ENCODE assay signal across 2 cellular contexts in the genomic region with DNA sequence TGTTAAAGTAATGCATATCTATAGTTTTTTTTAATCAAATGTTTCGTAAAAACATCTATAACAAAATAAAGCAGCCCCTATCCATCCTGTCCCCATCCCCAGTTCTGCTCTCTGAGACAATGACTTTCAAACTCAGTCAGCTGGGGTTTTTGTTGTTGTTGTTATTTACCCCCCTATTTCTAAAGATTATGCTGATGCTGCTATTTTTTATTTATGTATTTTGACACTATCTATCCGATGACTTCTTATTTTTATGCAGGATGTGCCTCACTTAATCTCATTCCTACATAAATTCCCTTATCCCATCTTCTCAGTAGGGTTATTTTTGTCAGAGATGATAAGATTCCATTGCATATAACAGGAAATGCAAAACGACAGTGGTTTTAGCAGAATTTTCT.
TF ChIP-seq lines count a peak whose summit lies in the region.

No MANE protein-coding gene starts in this region.

TF ChIP-seq in HepG2, 621 proteins besides CTCF, POLR2A, EP300 and RAD21:
- TF ChIP-seq ZMYM4 (CRISPR knock-in tag; IDR thresholded peaks at IDR 0.05) (no peak), TGIF2 (CRISPR knock-in tag; IDR thresholded peaks at IDR 0.05) (no peak), MAFK (conservative IDR thresholded peaks at IDR 0.05 in 1 of 2, IDR thresholded peaks at IDR 0.05 in 1 of 2; ENCODE audit: low read length in 2 of 2) (peak; percentile 85 to 93), ZNF510 (CRISPR knock-in tag; IDR thresholded peaks at IDR 0.05; ENCODE audit: low read depth) (no peak), SUZ12 (IDR thresholded peaks at IDR 0.05; ENCODE audit: low read depth, low read length) (no peak), SAFB2 (CRISPR knock-in tag; IDR thresholded peaks at IDR 0.05; ENCODE audit: borderline replicate concordance, low read depth) (no peak), XRCC5 (optimal IDR thresholded peaks at IDR 0.05; ENCODE audit: low read length) (no peak), MAFF (IDR thresholded peaks at IDR 0.05; ENCODE audit: low read depth, low read length) (peak; percentile 90), ASH2L (IDR thresholded peaks at IDR 0.05; ENCODE audit: insufficient read length, low read depth, low read length) (no peak), MED8 (CRISPR knock-in tag; IDR thresholded peaks at IDR 0.05; ENCODE audit: insufficient replicate concordance) (no peak), HNRNPK (IDR thresholded peaks at IDR 0.05; ENCODE audit: low read depth, low read length, poor library complexity, severe bottlenecking) (peak; percentile 29)
- TF ChIP-seq, protein P1, sequence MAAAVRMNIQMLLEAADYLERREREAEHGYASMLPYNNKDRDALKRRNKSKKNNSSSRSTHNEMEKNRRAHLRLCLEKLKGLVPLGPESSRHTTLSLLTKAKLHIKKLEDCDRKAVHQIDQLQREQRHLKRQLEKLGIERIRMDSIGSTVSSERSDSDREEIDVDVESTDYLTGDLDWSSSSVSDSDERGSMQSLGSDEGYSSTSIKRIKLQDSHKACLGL (CRISPR knock-in tag; IDR thresholded peaks at IDR 0.05) = no peak
- TF ChIP-seq, protein P2, sequence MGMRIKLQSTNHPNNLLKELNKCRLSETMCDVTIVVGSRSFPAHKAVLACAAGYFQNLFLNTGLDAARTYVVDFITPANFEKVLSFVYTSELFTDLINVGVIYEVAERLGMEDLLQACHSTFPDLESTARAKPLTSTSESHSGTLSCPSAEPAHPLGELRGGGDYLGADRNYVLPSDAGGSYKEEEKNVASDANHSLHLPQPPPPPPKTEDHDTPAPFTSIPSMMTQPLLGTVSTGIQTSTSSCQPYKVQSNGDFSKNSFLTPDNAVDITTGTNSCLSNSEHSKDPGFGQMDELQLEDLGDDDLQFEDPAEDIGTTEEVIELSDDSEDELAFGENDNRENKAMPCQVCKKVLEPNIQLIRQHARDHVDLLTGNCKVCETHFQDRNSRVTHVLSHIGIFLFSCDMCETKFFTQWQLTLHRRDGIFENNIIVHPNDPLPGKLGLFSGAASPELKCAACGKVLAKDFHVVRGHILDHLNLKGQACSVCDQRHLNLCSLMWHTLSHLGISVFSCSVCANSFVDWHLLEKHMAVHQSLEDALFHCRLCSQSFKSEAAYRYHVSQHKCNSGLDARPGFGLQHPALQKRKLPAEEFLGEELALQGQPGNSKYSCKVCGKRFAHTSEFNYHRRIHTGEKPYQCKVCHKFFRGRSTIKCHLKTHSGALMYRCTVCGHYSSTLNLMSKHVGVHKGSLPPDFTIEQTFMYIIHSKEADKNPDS (CRISPR knock-in tag; IDR thresholded peaks at IDR 0.05) = no peak
- TF ChIP-seq, protein P3, sequence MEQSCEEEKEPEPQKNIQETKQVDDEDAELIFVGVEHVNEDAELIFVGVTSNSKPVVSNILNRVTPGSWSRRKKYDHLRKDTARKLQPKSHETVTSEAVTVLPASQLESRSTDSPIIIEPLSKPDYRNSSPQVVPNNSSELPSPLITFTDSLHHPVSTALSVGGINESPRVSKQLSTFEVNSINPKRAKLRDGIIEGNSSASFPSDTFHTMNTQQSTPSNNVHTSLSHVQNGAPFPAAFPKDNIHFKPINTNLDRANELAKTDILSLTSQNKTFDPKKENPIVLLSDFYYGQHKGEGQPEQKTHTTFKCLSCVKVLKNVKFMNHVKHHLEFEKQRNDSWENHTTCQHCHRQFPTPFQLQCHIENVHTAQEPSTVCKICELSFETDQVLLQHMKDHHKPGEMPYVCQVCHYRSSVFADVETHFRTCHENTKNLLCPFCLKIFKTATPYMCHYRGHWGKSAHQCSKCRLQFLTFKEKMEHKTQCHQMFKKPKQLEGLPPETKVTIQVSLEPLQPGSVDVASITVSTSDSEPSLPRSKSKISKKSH (CRISPR knock-in tag; IDR thresholded peaks at IDR 0.05; ENCODE audit: borderline replicate concordance) = no peak
- TF ChIP-seq, protein P4, sequence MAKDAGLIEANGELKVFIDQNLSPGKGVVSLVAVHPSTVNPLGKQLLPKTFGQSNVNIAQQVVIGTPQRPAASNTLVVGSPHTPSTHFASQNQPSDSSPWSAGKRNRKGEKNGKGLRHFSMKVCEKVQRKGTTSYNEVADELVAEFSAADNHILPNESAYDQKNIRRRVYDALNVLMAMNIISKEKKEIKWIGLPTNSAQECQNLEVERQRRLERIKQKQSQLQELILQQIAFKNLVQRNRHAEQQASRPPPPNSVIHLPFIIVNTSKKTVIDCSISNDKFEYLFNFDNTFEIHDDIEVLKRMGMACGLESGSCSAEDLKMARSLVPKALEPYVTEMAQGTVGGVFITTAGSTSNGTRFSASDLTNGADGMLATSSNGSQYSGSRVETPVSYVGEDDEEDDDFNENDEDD (CRISPR knock-in tag; IDR thresholded peaks at IDR 0.05; ENCODE audit: borderline replicate concordance) = no peak
- TF ChIP-seq, protein P5, sequence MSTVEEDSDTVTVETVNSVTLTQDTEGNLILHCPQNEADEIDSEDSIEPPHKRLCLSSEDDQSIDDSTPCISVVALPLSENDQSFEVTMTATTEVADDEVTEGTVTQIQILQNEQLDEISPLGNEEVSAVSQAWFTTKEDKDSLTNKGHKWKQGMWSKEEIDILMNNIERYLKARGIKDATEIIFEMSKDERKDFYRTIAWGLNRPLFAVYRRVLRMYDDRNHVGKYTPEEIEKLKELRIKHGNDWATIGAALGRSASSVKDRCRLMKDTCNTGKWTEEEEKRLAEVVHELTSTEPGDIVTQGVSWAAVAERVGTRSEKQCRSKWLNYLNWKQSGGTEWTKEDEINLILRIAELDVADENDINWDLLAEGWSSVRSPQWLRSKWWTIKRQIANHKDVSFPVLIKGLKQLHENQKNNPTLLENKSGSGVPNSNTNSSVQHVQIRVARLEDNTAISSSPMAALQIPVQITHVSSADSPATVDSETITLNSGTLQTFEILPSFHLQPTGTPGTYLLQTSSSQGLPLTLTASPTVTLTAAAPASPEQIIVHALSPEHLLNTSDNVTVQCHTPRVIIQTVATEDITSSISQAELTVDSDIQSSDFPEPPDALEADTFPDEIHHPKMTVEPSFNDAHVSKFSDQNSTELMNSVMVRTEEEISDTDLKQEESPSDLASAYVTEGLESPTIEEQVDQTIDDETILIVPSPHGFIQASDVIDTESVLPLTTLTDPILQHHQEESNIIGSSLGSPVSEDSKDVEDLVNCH (CRISPR knock-in tag; IDR thresholded peaks at IDR 0.05) = no peak

TF ChIP-seq in K562, 482 proteins besides CTCF, POLR2A, EP300 and RAD21 (continues in another document):
- TF ChIP-seq ZNF121 (CRISPR knock-in tag; conservative IDR thresholded peaks at IDR 0.05) (no peak), ZNF24 (IDR thresholded peaks at IDR 0.05) (no peak), MAFG (tag; conservative IDR thresholded peaks at IDR 0.05) (peak; percentile 61), ZNF41 (CRISPR knock-in tag; conservative IDR thresholded peaks at IDR 0.05) (no peak), CHD1 (IDR thresholded peaks at IDR 0.05; ENCODE audit: low read length) (no peak), TRIM24 (IDR thresholded peaks at IDR 0.05) (no peak), IFI16 (CRISPR knock-in tag; IDR thresholded peaks at IDR 0.05) (no peak), DNMT1 (IDR thresholded peaks at IDR 0.05) (no peak), KLF1 (tag; IDR thresholded peaks at IDR 0.05) (no peak), POLR2AphosphoS2 (IDR thresholded peaks at IDR 0.05; ENCODE audit: low read length) (no peak), ZNF274 (IDR thresholded peaks at IDR 0.05; ENCODE audit: borderline replicate concordance, low read depth, low read length) (no peak), ZNF778 (CRISPR knock-in tag; IDR thresholded peaks at IDR 0.05) (no peak), ZZZ3 (IDR thresholded peaks at IDR 0.05) (no peak), RBFOX2 (IDR thresholded peaks at IDR 0.05; ENCODE audit: low read depth, low read length) (no peak), ELF1 (tag; IDR thresholded peaks at IDR 0.05) (no peak), GABPA (tag; conservative IDR thresholded peaks at IDR 0.05; ENCODE audit: low read depth) (no peak), ZNF174 (CRISPR knock-in tag; IDR thresholded peaks at IDR 0.05) (no peak), TAF15 (IDR thresholded peaks at IDR 0.05; ENCODE audit: low read depth, low read length) (no peak), GABPB1 (CRISPR knock-in tag; IDR thresholded peaks at IDR 0.05) (no peak), TSC22D4 (tag; IDR thresholded peaks at IDR 0.05) (no peak)
- TF ChIP-seq, protein P6, sequence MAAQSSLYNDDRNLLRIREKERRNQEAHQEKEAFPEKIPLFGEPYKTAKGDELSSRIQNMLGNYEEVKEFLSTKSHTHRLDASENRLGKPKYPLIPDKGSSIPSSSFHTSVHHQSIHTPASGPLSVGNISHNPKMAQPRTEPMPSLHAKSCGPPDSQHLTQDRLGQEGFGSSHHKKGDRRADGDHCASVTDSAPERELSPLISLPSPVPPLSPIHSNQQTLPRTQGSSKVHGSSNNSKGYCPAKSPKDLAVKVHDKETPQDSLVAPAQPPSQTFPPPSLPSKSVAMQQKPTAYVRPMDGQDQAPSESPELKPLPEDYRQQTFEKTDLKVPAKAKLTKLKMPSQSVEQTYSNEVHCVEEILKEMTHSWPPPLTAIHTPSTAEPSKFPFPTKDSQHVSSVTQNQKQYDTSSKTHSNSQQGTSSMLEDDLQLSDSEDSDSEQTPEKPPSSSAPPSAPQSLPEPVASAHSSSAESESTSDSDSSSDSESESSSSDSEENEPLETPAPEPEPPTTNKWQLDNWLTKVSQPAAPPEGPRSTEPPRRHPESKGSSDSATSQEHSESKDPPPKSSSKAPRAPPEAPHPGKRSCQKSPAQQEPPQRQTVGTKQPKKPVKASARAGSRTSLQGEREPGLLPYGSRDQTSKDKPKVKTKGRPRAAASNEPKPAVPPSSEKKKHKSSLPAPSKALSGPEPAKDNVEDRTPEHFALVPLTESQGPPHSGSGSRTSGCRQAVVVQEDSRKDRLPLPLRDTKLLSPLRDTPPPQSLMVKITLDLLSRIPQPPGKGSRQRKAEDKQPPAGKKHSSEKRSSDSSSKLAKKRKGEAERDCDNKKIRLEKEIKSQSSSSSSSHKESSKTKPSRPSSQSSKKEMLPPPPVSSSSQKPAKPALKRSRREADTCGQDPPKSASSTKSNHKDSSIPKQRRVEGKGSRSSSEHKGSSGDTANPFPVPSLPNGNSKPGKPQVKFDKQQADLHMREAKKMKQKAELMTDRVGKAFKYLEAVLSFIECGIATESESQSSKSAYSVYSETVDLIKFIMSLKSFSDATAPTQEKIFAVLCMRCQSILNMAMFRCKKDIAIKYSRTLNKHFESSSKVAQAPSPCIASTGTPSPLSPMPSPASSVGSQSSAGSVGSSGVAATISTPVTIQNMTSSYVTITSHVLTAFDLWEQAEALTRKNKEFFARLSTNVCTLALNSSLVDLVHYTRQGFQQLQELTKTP (IDR thresholded peaks at IDR 0.05; ENCODE audit: low read depth in 1 of 2, partially characterized antibody in 2 of 2) = no peak
- TF ChIP-seq, protein P7, sequence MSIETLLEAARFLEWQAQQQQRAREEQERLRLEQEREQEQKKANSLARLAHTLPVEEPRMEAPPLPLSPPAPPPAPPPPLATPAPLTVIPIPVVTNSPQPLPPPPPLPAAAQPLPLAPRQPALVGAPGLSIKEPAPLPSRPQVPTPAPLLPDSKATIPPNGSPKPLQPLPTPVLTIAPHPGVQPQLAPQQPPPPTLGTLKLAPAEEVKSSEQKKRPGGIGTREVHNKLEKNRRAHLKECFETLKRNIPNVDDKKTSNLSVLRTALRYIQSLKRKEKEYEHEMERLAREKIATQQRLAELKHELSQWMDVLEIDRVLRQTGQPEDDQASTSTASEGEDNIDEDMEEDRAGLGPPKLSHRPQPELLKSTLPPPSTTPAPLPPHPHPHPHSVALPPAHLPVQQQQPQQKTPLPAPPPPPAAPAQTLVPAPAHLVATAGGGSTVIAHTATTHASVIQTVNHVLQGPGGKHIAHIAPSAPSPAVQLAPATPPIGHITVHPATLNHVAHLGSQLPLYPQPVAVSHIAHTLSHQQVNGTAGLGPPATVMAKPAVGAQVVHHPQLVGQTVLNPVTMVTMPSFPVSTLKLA (conservative IDR thresholded peaks at IDR 0.05) = no peak
- TF ChIP-seq, protein P8, sequence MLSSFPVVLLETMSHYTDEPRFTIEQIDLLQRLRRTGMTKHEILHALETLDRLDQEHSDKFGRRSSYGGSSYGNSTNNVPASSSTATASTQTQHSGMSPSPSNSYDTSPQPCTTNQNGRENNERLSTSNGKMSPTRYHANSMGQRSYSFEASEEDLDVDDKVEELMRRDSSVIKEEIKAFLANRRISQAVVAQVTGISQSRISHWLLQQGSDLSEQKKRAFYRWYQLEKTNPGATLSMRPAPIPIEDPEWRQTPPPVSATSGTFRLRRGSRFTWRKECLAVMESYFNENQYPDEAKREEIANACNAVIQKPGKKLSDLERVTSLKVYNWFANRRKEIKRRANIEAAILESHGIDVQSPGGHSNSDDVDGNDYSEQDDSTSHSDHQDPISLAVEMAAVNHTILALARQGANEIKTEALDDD (IDR thresholded peaks at IDR 0.05) = no peak
- TF ChIP-seq, protein P9, sequence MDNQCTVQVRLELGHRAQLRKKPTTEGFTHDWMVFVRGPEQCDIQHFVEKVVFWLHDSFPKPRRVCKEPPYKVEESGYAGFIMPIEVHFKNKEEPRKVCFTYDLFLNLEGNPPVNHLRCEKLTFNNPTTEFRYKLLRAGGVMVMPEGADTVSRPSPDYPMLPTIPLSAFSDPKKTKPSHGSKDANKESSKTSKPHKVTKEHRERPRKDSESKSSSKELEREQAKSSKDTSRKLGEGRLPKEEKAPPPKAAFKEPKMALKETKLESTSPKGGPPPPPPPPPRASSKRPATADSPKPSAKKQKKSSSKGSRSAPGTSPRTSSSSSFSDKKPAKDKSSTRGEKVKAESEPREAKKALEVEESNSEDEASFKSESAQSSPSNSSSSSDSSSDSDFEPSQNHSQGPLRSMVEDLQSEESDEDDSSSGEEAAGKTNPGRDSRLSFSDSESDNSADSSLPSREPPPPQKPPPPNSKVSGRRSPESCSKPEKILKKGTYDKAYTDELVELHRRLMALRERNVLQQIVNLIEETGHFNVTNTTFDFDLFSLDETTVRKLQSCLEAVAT (IDR thresholded peaks at IDR 0.05) = no peak
- TF ChIP-seq, protein P10, sequence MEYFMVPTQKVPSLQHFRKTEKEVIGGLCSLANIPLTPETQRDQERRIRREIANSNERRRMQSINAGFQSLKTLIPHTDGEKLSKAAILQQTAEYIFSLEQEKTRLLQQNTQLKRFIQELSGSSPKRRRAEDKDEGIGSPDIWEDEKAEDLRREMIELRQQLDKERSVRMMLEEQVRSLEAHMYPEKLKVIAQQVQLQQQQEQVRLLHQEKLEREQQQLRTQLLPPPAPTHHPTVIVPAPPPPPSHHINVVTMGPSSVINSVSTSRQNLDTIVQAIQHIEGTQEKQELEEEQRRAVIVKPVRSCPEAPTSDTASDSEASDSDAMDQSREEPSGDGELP (CRISPR knock-in tag; IDR thresholded peaks at IDR 0.05; ENCODE audit: borderline replicate concordance) = no peak
- TF ChIP-seq, protein P11, sequence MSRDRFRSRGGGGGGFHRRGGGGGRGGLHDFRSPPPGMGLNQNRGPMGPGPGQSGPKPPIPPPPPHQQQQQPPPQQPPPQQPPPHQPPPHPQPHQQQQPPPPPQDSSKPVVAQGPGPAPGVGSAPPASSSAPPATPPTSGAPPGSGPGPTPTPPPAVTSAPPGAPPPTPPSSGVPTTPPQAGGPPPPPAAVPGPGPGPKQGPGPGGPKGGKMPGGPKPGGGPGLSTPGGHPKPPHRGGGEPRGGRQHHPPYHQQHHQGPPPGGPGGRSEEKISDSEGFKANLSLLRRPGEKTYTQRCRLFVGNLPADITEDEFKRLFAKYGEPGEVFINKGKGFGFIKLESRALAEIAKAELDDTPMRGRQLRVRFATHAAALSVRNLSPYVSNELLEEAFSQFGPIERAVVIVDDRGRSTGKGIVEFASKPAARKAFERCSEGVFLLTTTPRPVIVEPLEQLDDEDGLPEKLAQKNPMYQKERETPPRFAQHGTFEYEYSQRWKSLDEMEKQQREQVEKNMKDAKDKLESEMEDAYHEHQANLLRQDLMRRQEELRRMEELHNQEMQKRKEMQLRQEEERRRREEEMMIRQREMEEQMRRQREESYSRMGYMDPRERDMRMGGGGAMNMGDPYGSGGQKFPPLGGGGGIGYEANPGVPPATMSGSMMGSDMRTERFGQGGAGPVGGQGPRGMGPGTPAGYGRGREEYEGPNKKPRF (IDR thresholded peaks at IDR 0.05; ENCODE audit: low read depth, low read length) = no peak
